1 cellular context compared by ENCODE assay signal in the genomic region with DNA sequence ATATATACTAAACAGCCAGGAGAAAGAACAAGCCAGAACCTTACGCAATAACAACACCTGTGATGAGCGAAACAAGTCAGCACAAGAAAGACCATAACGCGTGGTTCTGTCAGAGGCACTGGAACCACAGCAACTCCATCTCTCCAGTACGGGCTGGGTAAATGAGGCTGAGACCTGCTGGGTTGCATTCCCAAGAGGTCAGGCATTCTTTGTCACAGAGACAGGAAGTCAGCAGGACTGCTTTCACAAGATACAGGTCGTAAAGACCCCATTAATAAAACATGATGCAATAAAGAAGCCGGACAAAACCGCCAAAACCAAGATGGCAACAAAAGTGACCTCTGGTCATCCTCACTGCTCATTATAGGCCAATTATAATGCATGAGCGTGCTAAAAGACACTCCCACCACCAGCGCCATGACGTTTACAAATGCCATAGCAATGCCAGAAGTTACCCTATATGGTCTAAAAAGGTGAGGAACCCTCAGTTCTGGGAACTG.
TF ChIP-seq lines count a peak whose summit lies in the region.

No MANE protein-coding gene starts in this region.

TF ChIP-seq in K562, 482 proteins besides CTCF, POLR2A, EP300 and RAD21 (continues in another document):
- TF ChIP-seq TAF9B (IDR thresholded peaks at IDR 0.05; ENCODE audit: partially characterized antibody): no peak
- TF ChIP-seq ZNF175 (CRISPR knock-in tag; IDR thresholded peaks at IDR 0.05; ENCODE audit: low read depth): 0 out of 2 replicates have a peak, but pooled peaks have one; percentile 36
- peak; percentile 57; the same call in 1 of the 2 replicates for TF ChIP-seq SMAD4 (CRISPR knock-in tag; conservative IDR thresholded peaks at IDR 0.05)
- TF ChIP-seq, protein P1, sequence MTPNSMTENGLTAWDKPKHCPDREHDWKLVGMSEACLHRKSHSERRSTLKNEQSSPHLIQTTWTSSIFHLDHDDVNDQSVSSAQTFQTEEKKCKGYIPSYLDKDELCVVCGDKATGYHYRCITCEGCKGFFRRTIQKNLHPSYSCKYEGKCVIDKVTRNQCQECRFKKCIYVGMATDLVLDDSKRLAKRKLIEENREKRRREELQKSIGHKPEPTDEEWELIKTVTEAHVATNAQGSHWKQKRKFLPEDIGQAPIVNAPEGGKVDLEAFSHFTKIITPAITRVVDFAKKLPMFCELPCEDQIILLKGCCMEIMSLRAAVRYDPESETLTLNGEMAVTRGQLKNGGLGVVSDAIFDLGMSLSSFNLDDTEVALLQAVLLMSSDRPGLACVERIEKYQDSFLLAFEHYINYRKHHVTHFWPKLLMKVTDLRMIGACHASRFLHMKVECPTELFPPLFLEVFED (CRISPR knock-in tag; conservative IDR thresholded peaks at IDR 0.05): no peak
- TF ChIP-seq CAMTA2 (CRISPR knock-in tag; conservative IDR thresholded peaks at IDR 0.05): no peak
- peak; percentile 84 for TF ChIP-seq ZNF584 (CRISPR knock-in tag; IDR thresholded peaks at IDR 0.05; ENCODE audit: low read depth)
- no peak for TF ChIP-seq DACH1 (IDR thresholded peaks at IDR 0.05; ENCODE audit: partially characterized antibody)
- TF ChIP-seq, protein P2, sequence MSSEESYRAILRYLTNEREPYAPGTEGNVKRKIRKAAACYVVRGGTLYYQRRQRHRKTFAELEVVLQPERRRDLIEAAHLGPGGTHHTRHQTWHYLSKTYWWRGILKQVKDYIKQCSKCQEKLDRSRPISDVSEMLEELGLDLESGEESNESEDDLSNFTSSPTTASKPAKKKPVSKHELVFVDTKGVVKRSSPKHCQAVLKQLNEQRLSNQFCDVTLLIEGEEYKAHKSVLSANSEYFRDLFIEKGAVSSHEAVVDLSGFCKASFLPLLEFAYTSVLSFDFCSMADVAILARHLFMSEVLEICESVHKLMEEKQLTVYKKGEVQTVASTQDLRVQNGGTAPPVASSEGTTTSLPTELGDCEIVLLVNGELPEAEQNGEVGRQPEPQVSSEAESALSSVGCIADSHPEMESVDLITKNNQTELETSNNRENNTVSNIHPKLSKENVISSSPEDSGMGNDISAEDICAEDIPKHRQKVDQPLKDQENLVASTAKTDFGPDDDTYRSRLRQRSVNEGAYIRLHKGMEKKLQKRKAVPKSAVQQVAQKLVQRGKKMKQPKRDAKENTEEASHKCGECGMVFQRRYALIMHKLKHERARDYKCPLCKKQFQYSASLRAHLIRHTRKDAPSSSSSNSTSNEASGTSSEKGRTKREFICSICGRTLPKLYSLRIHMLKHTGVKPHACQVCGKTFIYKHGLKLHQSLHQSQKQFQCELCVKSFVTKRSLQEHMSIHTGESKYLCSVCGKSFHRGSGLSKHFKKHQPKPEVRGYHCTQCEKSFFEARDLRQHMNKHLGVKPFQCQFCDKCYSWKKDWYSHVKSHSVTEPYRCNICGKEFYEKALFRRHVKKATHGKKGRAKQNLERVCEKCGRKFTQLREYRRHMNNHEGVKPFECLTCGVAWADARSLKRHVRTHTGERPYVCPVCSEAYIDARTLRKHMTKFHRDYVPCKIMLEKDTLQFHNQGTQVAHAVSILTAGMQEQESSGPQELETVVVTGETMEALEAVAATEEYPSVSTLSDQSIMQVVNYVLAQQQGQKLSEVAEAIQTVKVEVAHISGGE (CRISPR knock-in tag; IDR thresholded peaks at IDR 0.05): no peak
- TF ChIP-seq ZFX (CRISPR knock-in tag; IDR thresholded peaks at IDR 0.05): no peak
- TF ChIP-seq CEBPG (CRISPR knock-in tag; IDR thresholded peaks at IDR 0.05): peak; percentile 72
- peak; percentile 71 to 94; a peak in 3 of 4 replicates for TF ChIP-seq CEBPG (tag; conservative IDR thresholded peaks at IDR 0.05 in 1 of 2, IDR thresholded peaks at IDR 0.05 in 1 of 2)
- TF ChIP-seq ZNF311 (CRISPR knock-in tag; IDR thresholded peaks at IDR 0.05): peak; percentile 53; the same call in 1 of the 2 replicates
- TF ChIP-seq, protein P3, sequence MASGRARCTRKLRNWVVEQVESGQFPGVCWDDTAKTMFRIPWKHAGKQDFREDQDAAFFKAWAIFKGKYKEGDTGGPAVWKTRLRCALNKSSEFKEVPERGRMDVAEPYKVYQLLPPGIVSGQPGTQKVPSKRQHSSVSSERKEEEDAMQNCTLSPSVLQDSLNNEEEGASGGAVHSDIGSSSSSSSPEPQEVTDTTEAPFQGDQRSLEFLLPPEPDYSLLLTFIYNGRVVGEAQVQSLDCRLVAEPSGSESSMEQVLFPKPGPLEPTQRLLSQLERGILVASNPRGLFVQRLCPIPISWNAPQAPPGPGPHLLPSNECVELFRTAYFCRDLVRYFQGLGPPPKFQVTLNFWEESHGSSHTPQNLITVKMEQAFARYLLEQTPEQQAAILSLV (tag; IDR thresholded peaks at IDR 0.05): peak; percentile 58; the same call in 1 of the 2 replicates
- TF ChIP-seq, protein P4, sequence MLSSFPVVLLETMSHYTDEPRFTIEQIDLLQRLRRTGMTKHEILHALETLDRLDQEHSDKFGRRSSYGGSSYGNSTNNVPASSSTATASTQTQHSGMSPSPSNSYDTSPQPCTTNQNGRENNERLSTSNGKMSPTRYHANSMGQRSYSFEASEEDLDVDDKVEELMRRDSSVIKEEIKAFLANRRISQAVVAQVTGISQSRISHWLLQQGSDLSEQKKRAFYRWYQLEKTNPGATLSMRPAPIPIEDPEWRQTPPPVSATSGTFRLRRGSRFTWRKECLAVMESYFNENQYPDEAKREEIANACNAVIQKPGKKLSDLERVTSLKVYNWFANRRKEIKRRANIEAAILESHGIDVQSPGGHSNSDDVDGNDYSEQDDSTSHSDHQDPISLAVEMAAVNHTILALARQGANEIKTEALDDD (IDR thresholded peaks at IDR 0.05): no peak
- TF ChIP-seq BDP1 (IDR thresholded peaks at IDR 0.05; ENCODE audit: insufficient read depth, insufficient read length): no peak
- TF ChIP-seq, protein P5, sequence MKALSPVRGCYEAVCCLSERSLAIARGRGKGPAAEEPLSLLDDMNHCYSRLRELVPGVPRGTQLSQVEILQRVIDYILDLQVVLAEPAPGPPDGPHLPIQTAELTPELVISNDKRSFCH (CRISPR knock-in tag; IDR thresholded peaks at IDR 0.05): no peak
- TF ChIP-seq, protein P5 (tag; IDR thresholded peaks at IDR 0.05): peak; percentile 34; the same call in 1 of the 2 replicates
- no peak for TF ChIP-seq POLR2H (tag; IDR thresholded peaks at IDR 0.05; ENCODE audit: low read depth)
- TF ChIP-seq, protein P6, sequence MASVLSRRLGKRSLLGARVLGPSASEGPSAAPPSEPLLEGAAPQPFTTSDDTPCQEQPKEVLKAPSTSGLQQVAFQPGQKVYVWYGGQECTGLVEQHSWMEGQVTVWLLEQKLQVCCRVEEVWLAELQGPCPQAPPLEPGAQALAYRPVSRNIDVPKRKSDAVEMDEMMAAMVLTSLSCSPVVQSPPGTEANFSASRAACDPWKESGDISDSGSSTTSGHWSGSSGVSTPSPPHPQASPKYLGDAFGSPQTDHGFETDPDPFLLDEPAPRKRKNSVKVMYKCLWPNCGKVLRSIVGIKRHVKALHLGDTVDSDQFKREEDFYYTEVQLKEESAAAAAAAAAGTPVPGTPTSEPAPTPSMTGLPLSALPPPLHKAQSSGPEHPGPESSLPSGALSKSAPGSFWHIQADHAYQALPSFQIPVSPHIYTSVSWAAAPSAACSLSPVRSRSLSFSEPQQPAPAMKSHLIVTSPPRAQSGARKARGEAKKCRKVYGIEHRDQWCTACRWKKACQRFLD (CRISPR knock-in tag; IDR thresholded peaks at IDR 0.05): peak; percentile 45; the same call in 1 of the 2 replicates
- no peak for TF ChIP-seq PHB (CRISPR knock-in tag; IDR thresholded peaks at IDR 0.05)
- TF ChIP-seq, protein P7, sequence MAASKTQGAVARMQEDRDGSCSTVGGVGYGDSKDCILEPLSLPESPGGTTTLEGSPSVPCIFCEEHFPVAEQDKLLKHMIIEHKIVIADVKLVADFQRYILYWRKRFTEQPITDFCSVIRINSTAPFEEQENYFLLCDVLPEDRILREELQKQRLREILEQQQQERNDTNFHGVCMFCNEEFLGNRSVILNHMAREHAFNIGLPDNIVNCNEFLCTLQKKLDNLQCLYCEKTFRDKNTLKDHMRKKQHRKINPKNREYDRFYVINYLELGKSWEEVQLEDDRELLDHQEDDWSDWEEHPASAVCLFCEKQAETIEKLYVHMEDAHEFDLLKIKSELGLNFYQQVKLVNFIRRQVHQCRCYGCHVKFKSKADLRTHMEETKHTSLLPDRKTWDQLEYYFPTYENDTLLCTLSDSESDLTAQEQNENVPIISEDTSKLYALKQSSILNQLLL (CRISPR knock-in tag; IDR thresholded peaks at IDR 0.05; ENCODE audit: borderline replicate concordance): no peak
- TF ChIP-seq ZNF384 (IDR thresholded peaks at IDR 0.05; ENCODE audit: low read depth, low read length): no peak
- TF ChIP-seq SREBF2 (CRISPR knock-in tag; IDR thresholded peaks at IDR 0.05): no peak
- TF ChIP-seq POLR3G (IDR thresholded peaks at IDR 0.05; ENCODE audit: extremely low read depth, insufficient read length, insufficient replicate concordance): no peak
- TF ChIP-seq, protein P8, sequence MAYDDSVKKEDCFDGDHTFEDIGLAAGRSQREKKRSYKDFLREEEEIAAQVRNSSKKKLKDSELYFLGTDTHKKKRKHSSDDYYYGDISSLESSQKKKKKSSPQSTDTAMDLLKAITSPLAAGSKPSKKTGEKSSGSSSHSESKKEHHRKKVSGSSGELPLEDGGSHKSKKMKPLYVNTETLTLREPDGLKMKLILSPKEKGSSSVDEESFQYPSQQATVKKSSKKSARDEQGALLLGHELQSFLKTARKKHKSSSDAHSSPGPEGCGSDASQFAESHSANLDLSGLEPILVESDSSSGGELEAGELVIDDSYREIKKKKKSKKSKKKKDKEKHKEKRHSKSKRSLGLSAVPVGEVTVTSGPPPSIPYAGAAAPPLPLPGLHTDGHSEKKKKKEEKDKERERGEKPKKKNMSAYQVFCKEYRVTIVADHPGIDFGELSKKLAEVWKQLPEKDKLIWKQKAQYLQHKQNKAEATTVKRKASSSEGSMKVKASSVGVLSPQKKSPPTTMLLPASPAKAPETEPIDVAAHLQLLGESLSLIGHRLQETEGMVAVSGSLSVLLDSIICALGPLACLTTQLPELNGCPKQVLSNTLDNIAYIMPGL (CRISPR knock-in tag; IDR thresholded peaks at IDR 0.05): no peak
- no peak for TF ChIP-seq NR2F6 (CRISPR knock-in tag; IDR thresholded peaks at IDR 0.05)
- TF ChIP-seq CHD4 (IDR thresholded peaks at IDR 0.05; ENCODE audit: insufficient read depth, insufficient replicate concordance, low read depth, low read length, poor library complexity, severe bottlenecking): no peak
- TF ChIP-seq ATF7 (IDR thresholded peaks at IDR 0.05): peak; percentile 24; the same call in 1 of the 2 replicates
- TF ChIP-seq KLF6 (CRISPR knock-in tag; IDR thresholded peaks at IDR 0.05; ENCODE audit: borderline replicate concordance): no peak
- TF ChIP-seq, protein P9, sequence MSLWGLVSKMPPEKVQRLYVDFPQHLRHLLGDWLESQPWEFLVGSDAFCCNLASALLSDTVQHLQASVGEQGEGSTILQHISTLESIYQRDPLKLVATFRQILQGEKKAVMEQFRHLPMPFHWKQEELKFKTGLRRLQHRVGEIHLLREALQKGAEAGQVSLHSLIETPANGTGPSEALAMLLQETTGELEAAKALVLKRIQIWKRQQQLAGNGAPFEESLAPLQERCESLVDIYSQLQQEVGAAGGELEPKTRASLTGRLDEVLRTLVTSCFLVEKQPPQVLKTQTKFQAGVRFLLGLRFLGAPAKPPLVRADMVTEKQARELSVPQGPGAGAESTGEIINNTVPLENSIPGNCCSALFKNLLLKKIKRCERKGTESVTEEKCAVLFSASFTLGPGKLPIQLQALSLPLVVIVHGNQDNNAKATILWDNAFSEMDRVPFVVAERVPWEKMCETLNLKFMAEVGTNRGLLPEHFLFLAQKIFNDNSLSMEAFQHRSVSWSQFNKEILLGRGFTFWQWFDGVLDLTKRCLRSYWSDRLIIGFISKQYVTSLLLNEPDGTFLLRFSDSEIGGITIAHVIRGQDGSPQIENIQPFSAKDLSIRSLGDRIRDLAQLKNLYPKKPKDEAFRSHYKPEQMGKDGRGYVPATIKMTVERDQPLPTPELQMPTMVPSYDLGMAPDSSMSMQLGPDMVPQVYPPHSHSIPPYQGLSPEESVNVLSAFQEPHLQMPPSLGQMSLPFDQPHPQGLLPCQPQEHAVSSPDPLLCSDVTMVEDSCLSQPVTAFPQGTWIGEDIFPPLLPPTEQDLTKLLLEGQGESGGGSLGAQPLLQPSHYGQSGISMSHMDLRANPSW (CRISPR knock-in tag; IDR thresholded peaks at IDR 0.05): no peak
- no peak for TF ChIP-seq BHLHE40 (IDR thresholded peaks at IDR 0.05; ENCODE audit: low read length)
- no peak for TF ChIP-seq NR2C1 (IDR thresholded peaks at IDR 0.05)
- peak; percentile 76 for TF ChIP-seq NR2C1 (tag; IDR thresholded peaks at IDR 0.05)
- no peak for TF ChIP-seq E2F3 (CRISPR knock-in tag; IDR thresholded peaks at IDR 0.05)
- no peak for TF ChIP-seq MECOM (CRISPR knock-in tag; IDR thresholded peaks at IDR 0.05)
- TF ChIP-seq CREBBP (IDR thresholded peaks at IDR 0.05; ENCODE audit: low read depth, low read length): no peak
- TF ChIP-seq ZFP30 (CRISPR knock-in tag; IDR thresholded peaks at IDR 0.05; ENCODE audit: borderline replicate concordance): no peak
- TF ChIP-seq, protein P10, sequence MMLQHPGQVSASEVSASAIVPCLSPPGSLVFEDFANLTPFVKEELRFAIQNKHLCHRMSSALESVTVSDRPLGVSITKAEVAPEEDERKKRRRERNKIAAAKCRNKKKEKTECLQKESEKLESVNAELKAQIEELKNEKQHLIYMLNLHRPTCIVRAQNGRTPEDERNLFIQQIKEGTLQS (IDR thresholded peaks at IDR 0.05): peak; percentile 65
- TF ChIP-seq, protein P10 (CRISPR knock-in tag; conservative IDR thresholded peaks at IDR 0.05): no peak
- no peak for TF ChIP-seq FOXJ2 (tag; IDR thresholded peaks at IDR 0.05)
- TF ChIP-seq, protein P11, sequence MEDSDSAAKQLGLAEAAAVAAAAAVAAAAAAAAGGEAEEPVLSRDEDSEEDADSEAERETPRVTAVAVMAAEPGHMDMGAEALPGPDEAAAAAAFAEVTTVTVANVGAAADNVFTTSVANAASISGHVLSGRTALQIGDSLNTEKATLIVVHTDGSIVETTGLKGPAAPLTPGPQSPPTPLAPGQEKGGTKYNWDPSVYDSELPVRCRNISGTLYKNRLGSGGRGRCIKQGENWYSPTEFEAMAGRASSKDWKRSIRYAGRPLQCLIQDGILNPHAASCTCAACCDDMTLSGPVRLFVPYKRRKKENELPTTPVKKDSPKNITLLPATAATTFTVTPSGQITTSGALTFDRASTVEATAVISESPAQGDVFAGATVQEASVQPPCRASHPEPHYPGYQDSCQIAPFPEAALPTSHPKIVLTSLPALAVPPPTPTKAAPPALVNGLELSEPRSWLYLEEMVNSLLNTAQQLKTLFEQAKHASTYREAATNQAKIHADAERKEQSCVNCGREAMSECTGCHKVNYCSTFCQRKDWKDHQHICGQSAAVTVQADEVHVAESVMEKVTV (CRISPR knock-in tag; IDR thresholded peaks at IDR 0.05): no peak
- no peak for TF ChIP-seq JUND (IDR thresholded peaks at IDR 0.05; ENCODE audit: borderline replicate concordance, low read depth, low read length)
- TF ChIP-seq JUND (tag; IDR thresholded peaks at IDR 0.05; ENCODE audit: borderline replicate concordance, low read depth, low read length): no peak
- no peak for TF ChIP-seq ETV1 (tag; conservative IDR thresholded peaks at IDR 0.05; ENCODE audit: low read depth)
- no peak for TF ChIP-seq HIVEP1 (CRISPR knock-in tag; IDR thresholded peaks at IDR 0.05)
- no peak for TF ChIP-seq ZNF354B (CRISPR knock-in tag; IDR thresholded peaks at IDR 0.05)
- TF ChIP-seq PHTF2 (CRISPR knock-in tag; IDR thresholded peaks at IDR 0.05): no peak
- TF ChIP-seq MTA2 (IDR thresholded peaks at IDR 0.05; ENCODE audit: low read depth): no peak
- no peak for TF ChIP-seq ESRRB (CRISPR knock-in tag; IDR thresholded peaks at IDR 0.05; ENCODE audit: borderline replicate concordance)
- TF ChIP-seq ZNF780A (CRISPR knock-in tag; IDR thresholded peaks at IDR 0.05): no peak
